31 cellular contexts compared by ENCODE assay signal in the genomic region with DNA sequence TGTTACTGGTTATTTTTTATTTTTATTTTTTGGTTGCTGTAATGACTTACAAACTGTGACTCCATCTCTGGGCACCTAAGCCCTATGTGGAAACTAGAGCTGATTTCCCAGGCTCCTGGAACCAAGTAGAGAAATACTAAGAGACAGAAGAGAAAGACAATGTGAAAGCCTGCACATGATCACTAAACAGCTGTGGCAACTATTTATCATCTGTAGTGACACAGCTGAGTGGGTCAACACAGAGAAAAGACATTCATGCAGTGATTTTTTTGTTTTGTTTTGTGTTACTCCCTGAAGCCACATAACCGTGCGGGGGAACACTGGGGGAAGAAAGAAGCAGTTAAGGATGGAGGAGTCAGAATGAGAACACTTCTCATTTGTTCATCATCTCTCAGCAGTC. TPM values are rescaled to one million over a fixed set of nuclear protein-coding genes. Genes with fewer than 3 reads are reported as not detected.
DNase-seq lines count a peak whose midpoint lies in the region; ATAC-seq and TF ChIP-seq lines count a peak whose summit lies in the region.
"Had no signal": no experiment of that assay in that cellular context is flagged by ENCODE, and none has a peak within 500 bp of the region (broad histone marks: within the 10 kb centered on the region; RNA-seq: fewer than 3 reads in every experiment).

No MANE protein-coding gene starts in this region.

- H3K9me3 Mint-ChIP-seq in endodermal cell = no peaks in the 10 kb centered on the region
- H3K9me3 Mint-ChIP-seq: CD4-positive, alpha-beta T cell; GM23338; H9 had no signal

- H3K4me3 ChIP-seq in SJCRH30 = no peak overlapping the region
- H3K4me3 ChIP-seq in endodermal cell (ENCODE audit: low read length) = no peak overlapping the region
- no peak overlapping the region for H3K4me3 ChIP-seq in skeletal muscle cell (ENCODE audit: low read depth, low read length)
- H3K4me3 ChIP-seq: A549; BLaER1 treated with 17β-estradiol and CSF1 and Interleukin-3, amounts not matched to agents 10 nM and 100 nM; GM23338; K562; PC-9 had no signal

- H3K9ac ChIP-seq in endodermal cell (ENCODE audit: extremely low read depth, low read length, poor library complexity, severe bottlenecking) = no peak overlapping the region
- H3K9ac ChIP-seq: BLaER1 treated with 17β-estradiol and CSF1 and Interleukin-3, amounts not matched to agents 10 nM and 100 nM had no signal

- intact Hi-C loops in sciatic nerve (cut with DNase I) = no loop called here

- no peaks in the 10 kb centered on the region for H3K36me3 ChIP-seq in SJCRH30
- no peaks in the 10 kb centered on the region for H3K36me3 ChIP-seq in endodermal cell (ENCODE audit: control insufficient read depth, insufficient read depth, low read length)

- no peaks in the 10 kb centered on the region for H3K27me3 Mint-ChIP-seq in endodermal cell (ENCODE audit: insufficient read depth)
- H3K27me3 Mint-ChIP-seq: CD4-positive, alpha-beta T cell had no signal

- H3K4me3 Mint-ChIP-seq in endodermal cell = no peak overlapping the region
- H3K4me3 Mint-ChIP-seq: CD4-positive, alpha-beta T cell; GM23338; H9 had no signal

- H3K4me1 ChIP-seq in SJCRH30 = peaks cover 12% of the 10 kb centered on the region
- peaks cover 8% of the 10 kb centered on the region for H3K4me1 ChIP-seq in endodermal cell (ENCODE audit: control insufficient read depth, insufficient read depth, low read length)
- H3K4me1 ChIP-seq: A549 had no signal

- no peak for TF ChIP-seq CTCF in endodermal cell (conservative IDR thresholded peaks at IDR 0.05)

- ATAC-seq in HG03521 (IDR thresholded peaks at IDR 0.05; ENCODE audit: unreplicated experiment) = no peak
- ATAC-seq in sciatic nerve = no peak
- ATAC-seq: A549, GM23338, K562 had no signal

- H3K27ac Mint-ChIP-seq in endodermal cell = no peak overlapping the region
- H3K27ac Mint-ChIP-seq: CD4-positive, alpha-beta T cell; GM23338; H9 had no signal

- H3K4me1 Mint-ChIP-seq in endodermal cell = peaks cover 9% of the 10 kb centered on the region

- DNase-seq in SJCRH30 (peak; percentile 34 to 74), endodermal cell (no peak), myocyte (ENCODE audit: low read depth) (peak; percentile 88), skeletal muscle cell (ENCODE audit: low read depth) (peak; percentile 4), NCI-H2171 (lab: John Stamatoyannopoulos, UW) (no peak), sciatic nerve (ENCODE audit: low spot score) (no peak)
- DNase-seq: AML-193; CD4-positive, alpha-beta T cell; COR-L47; DMS53; H9; Kasumi-1; MV-4-11; NCI-H1105; NCI-H1436 treated with DMSO at 0.1 percent for 48 hours; NCI-H187 treated with DMSO at 0.1 percent for 48 hours; NCI-H446 treated with DMSO at 0.1 percent for 48 hours; NCI-H526; NCI-H82; PC-9; Right ventricle myocardium superior had no signal

- H3K27me3 ChIP-seq in SJCRH30 (no peaks in the 10 kb centered on the region), endodermal cell (ENCODE audit: control insufficient read depth, insufficient read depth, low read length, poor library complexity, severe bottlenecking) (no peaks in the 10 kb centered on the region)
- H3K27me3 ChIP-seq: BLaER1 treated with 17β-estradiol and CSF1 and Interleukin-3, amounts not matched to agents 10 nM and 100 nM had no signal

- H3K36me3 Mint-ChIP-seq in endodermal cell (ENCODE audit: low read depth) = peaks cover 14% of the 10 kb centered on the region

- 50% methylated on average over 2 of the region's 2 CpGs; no CpG with 5 or more reads in 1 of the 2 experiments for WGBS in endodermal cell (ENCODE audit: insufficient coverage in 1 of 2, insufficient read length in 1 of 2), 2 experiments

- H3K27ac ChIP-seq in SJCRH30 = peak overlapping the region; percentile 37
- H3K27ac ChIP-seq in endodermal cell (ENCODE audit: low read depth, low read length) = peak overlapping the region; percentile 21
- H3K27ac ChIP-seq: A549; BLaER1 treated with 17β-estradiol and CSF1 and Interleukin-3, amounts not matched to agents 10 nM and 100 nM; PC-9 had no signal

- H3K9me3 ChIP-seq in SJCRH30 (replicated peaks) (no peaks in the 10 kb centered on the region), endodermal cell (ENCODE audit: control insufficient read depth, low read length) (no peaks in the 10 kb centered on the region)
- H3K9me3 ChIP-seq: A549; BLaER1 treated with 17β-estradiol and CSF1 and Interleukin-3, amounts not matched to agents 10 nM and 100 nM had no signal

RNA-seq across cellular contexts. Expression of a gene that starts 1.6 kb away (rescaled TPM):
- 3.3 TPM in 2 replicates for total RNA-seq in SJCRH30 (2014; rRNA removed; shearing (Covaris generic))
- total RNA-seq in endodermal cell = 1 to 10 TPM; 3.8 to 7.9 TPM
- polyA plus RNA-seq in endodermal cell (2013, experiment 1 of 2) = 6.6 TPM
- polyA plus RNA-seq in endodermal cell (2013, experiment 2 of 2) = 6.9 TPM
- 0.43 and 1.7 TPM in 2 replicates for total RNA-seq in myocyte
- polyA plus RNA-seq in myocyte (2012) = 5.0 TPM
- total RNA-seq in sciatic nerve = 9.2 TPM
- total RNA-seq: CD4-positive, alpha-beta T cell had no signal

RNA-seq across cellular contexts. Expression of a gene that starts 21.5 kb away (rescaled TPM):
- 0.63 and 1.4 TPM in 2 replicates for total RNA-seq in SJCRH30 (2014; rRNA removed; shearing (Covaris generic))
- total RNA-seq in endodermal cell (1 to 10 TPM; 1.2 to 1.6 TPM), myocyte (0.75 and 3.2 TPM in 2 replicates), sciatic nerve (1.7 TPM)
- 0.21 TPM for polyA plus RNA-seq in endodermal cell (2013, experiment 1 of 2)
- polyA plus RNA-seq in endodermal cell (2013, experiment 2 of 2) = 0.54 TPM
- 0.29 TPM for polyA plus RNA-seq in myocyte (2012)
- total RNA-seq: CD4-positive, alpha-beta T cell; Daoy; G401; Right ventricle myocardium superior had no signal
- polyA plus RNA-seq: K562 had no signal

RNA-seq across cellular contexts. Expression of a gene that starts 36.4 kb away (rescaled TPM):
- 10.0 and 13.9 TPM in 2 replicates for total RNA-seq in SJCRH30 (2014; rRNA removed; shearing (Covaris generic))
- total RNA-seq in endodermal cell (10 to 100 TPM; 13.4 to 42.6 TPM), myocyte (8.9 and 9.4 TPM in 2 replicates), sciatic nerve (36.1 TPM)
- 2.9 TPM for polyA plus RNA-seq in endodermal cell (2013, experiment 1 of 2)
- polyA plus RNA-seq in endodermal cell (2013, experiment 2 of 2) = 5.7 TPM
- 5.6 TPM for polyA plus RNA-seq in myocyte (2012)

RNA-seq across cellular contexts. Expression of a gene that starts 37.7 kb away (rescaled TPM):
- total RNA-seq in SJCRH30 (2014; rRNA removed; shearing (Covaris generic)) = 0.15 and 0.16 TPM in 2 replicates
- total RNA-seq in endodermal cell = not detected
- not detected for polyA plus RNA-seq in endodermal cell (2013, experiment 1 of 2)
- not detected for polyA plus RNA-seq in endodermal cell (2013, experiment 2 of 2)
- not detected in 2 replicates for total RNA-seq in myocyte
- polyA plus RNA-seq in myocyte (2012) = not detected
- not detected for total RNA-seq in sciatic nerve
- total RNA-seq: CD4-positive, alpha-beta T cell; Daoy; G401; GM23338; H9; K562; MCF 10A; PC-9; RPMI7951; SK-MEL-5 had no signal
- polyA plus RNA-seq: A549, GM23338, K562 had no signal

RNA-seq across cellular contexts. Expression of a gene that starts 40.6 kb away (rescaled TPM):
- total RNA-seq in SJCRH30 (2014; rRNA removed; shearing (Covaris generic)) = not detected in 2 replicates
- total RNA-seq in endodermal cell (not detected), myocyte (0.21 TPM in 1 of 2 replicates, not detected in the other), sciatic nerve (0.27 TPM)
- polyA plus RNA-seq in endodermal cell (2013, experiment 1 of 2) = not detected
- not detected for polyA plus RNA-seq in endodermal cell (2013, experiment 2 of 2)
- polyA plus RNA-seq in myocyte (2012) = not detected
- total RNA-seq: CD4-positive, alpha-beta T cell; Daoy; G401; GM23338; H9; K562; MCF 10A; PC-9; Right ventricle myocardium superior; RPMI7951; SK-MEL-5 had no signal
- polyA plus RNA-seq: A549, GM23338, K562 had no signal

Comparison
In these comparisons a context has a peak if more than half of its experiments do, and no peak if none do; other contexts are left out.
1. DNase-seq: peak in SJCRH30 (2 of 2), myocyte (single experiment) and skeletal muscle cell (single experiment); none in endodermal cell (single experiment), NCI-H2171 (single experiment) and sciatic nerve (single experiment).